8 cellular contexts compared by ENCODE assay signal in the genomic region with DNA sequence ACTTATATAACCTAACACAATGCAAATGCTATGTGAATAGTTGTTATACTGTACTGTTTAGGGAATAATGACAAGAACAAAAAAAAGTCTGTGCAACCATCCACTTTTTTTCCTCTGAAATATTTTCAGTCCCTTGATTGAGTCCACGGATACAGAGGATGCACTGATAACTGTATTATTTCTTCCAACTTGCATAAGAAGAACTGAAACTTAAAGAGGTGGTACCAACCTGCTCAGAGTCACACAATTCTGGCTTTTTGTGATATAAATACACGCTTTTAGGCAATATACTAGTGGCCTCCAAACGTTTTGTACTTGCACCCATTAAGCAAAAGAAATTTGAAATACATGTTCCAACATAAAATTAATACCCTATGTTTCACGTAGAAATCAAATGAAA. TPM values are rescaled to one million over a fixed set of nuclear protein-coding genes. Genes with fewer than 3 reads are reported as not detected.
DNase-seq lines count a peak whose midpoint lies in the region; ATAC-seq and TF ChIP-seq lines count a peak whose summit lies in the region.

No MANE protein-coding gene starts in this region.

- no peak for ATAC-seq in WTC11

- H4K8ac ChIP-seq in mesenchymal stem cell (ENCODE audit: low read length), result no peak overlapping the region

- H2AFZ ChIP-seq in GM23248 (peak overlapping the region; percentile 87), mesenchymal stem cell (ENCODE audit: low read depth, low read length) (no peak overlapping the region)

- no peak overlapping the region for H2AK5ac ChIP-seq in mesenchymal stem cell (ENCODE audit: low read length, severe bottlenecking)

- DNase-seq in GM23248 (no peak), WTC11 (ENCODE audit: low spot score) (no peak), mesenchymal stem cell (no peak), NCI-H510A (lab: John Stamatoyannopoulos, UW) (no peak), DMS53 treated with DMSO at 0.1 percent for 48 hours (lab: John Stamatoyannopoulos, UW; ENCODE audit: unreplicated experiment) (no peak), NCI-H69 (lab: John Stamatoyannopoulos, UW) (no peak), DMS 273 (lab: John Stamatoyannopoulos, UW; ENCODE audit: unreplicated experiment) (no peak)

- peaks cover 61% of the 10 kb centered on the region for H3K4me1 Mint-ChIP-seq in WTC11

- peak overlapping the region; percentile 65 for H3K4me2 ChIP-seq in DOHH2 (ENCODE audit: low read length)
- H3K4me2 ChIP-seq in GM23248 (ENCODE audit: unreplicated experiment), result peak overlapping the region; percentile 97
- peak overlapping the region; percentile 96 for H3K4me2 ChIP-seq in mesenchymal stem cell (ENCODE audit: low read length, poor library complexity, severe bottlenecking)

- H3K27me3 Mint-ChIP-seq in WTC11 (ENCODE audit: low read depth), result no peaks in the 10 kb centered on the region

- peak overlapping the region; percentile 93 for H3K4me3 Mint-ChIP-seq in WTC11

- H3K27ac Mint-ChIP-seq in WTC11, result no peak overlapping the region

- peaks cover 51% of the 10 kb centered on the region for H3K4me1 ChIP-seq in DOHH2 (ENCODE audit: control insufficient read depth, low read length)
- H3K4me1 ChIP-seq in GM23248 (ENCODE audit: insufficient read depth), result peaks cover 37% of the 10 kb centered on the region
- peaks cover 3% of the 10 kb centered on the region for H3K4me1 ChIP-seq in mesenchymal stem cell (ENCODE audit: control insufficient read depth, insufficient read depth, low read depth, low read length)

- peaks cover 12% of the 10 kb centered on the region for H3F3A ChIP-seq in DOHH2 (ENCODE audit: control insufficient read depth, insufficient read depth)
- peaks cover 6% of the 10 kb centered on the region; the same call in 1 of the 2 replicates for H3F3A ChIP-seq in GM23248 (ENCODE audit: insufficient read depth)

- no peak overlapping the region for H2BK120ac ChIP-seq in mesenchymal stem cell (ENCODE audit: low read depth, low read length)

- POLR2A ChIA-PET in WTC11 (lab: Charles Lee), result no interaction called here

- H3K9me3 ChIP-seq in DOHH2 (ENCODE audit: control insufficient read depth, insufficient read depth, low read length), result no peaks in the 10 kb centered on the region
- no peaks in the 10 kb centered on the region for H3K9me3 ChIP-seq in GM23248 (ENCODE audit: low read depth)
- H3K9me3 ChIP-seq in mesenchymal stem cell (ENCODE audit: control insufficient read depth, low read length), result no peaks in the 10 kb centered on the region

- H3K14ac ChIP-seq in mesenchymal stem cell (ENCODE audit: low read length in 2 of 2), result no peak overlapping the region

- H3K79me2 ChIP-seq in DOHH2 (ENCODE audit: control insufficient read depth, low read length) (peaks cover 93% of the 10 kb centered on the region), GM23248 (ENCODE audit: insufficient read depth) (peaks cover 91% of the 10 kb centered on the region)

- H3K23ac ChIP-seq in mesenchymal stem cell (ENCODE audit: low read length in 2 of 2), result no peak overlapping the region

- no peak overlapping the region for H4K91ac ChIP-seq in mesenchymal stem cell (ENCODE audit: low read length)

- no peak for TF ChIP-seq CTCF in DOHH2 (IDR thresholded peaks at IDR 0.05; ENCODE audit: low read depth, low read length, poor library complexity, severe bottlenecking)
- TF ChIP-seq CTCF in WTC11 (IDR thresholded peaks at IDR 0.05), result no peak

- no peak overlapping the region for H3K4ac ChIP-seq in mesenchymal stem cell (ENCODE audit: low read depth in 1 of 2, low read length in 2 of 2)

- peak overlapping the region; percentile 91 for H3K9ac ChIP-seq in GM23248
- peak overlapping the region; percentile 95 for H3K9ac ChIP-seq in mesenchymal stem cell (ENCODE audit: low read length)

- no peaks in the 10 kb centered on the region for H3K36me3 Mint-ChIP-seq in WTC11

- in situ Hi-C loops in GM23248 (cut with MboI), result no loop called here

- H3K27ac ChIP-seq in DOHH2 (ENCODE audit: low read depth, low read length) (peak overlapping the region; percentile 84), GM23248 (0 out of 2 replicates have a peak overlapping the region, but pooled peaks have one; percentile 95), mesenchymal stem cell (ENCODE audit: low read length, poor library complexity, severe bottlenecking) (no peak overlapping the region)

- no peak overlapping the region for H3K18ac ChIP-seq in mesenchymal stem cell (ENCODE audit: low read depth in 1 of 2, low read length in 2 of 2)

- CTCF ChIA-PET in WTC11 (lab: Charles Lee), result interaction anchor here (1.6 kb wide), 1 partner anchor 81 kb away, joined by 7 read pairs; no protein-coding TSS in a partner anchor

- H2BK5ac ChIP-seq in mesenchymal stem cell (ENCODE audit: low read depth, low read length, poor library complexity, severe bottlenecking), result no peak overlapping the region

- H3K36me3 ChIP-seq in DOHH2 (ENCODE audit: control insufficient read depth, low read length) (peaks cover 55% of the 10 kb centered on the region), GM23248 (ENCODE audit: low read depth) (no peaks in the 10 kb centered on the region), mesenchymal stem cell (ENCODE audit: control insufficient read depth in 1 of 2, insufficient read depth in 2 of 2, low read depth in 1 of 2, low read length in 2 of 2) (no peaks in the 10 kb centered on the region)

- no peaks in the 10 kb centered on the region for H3K9me2 ChIP-seq in DOHH2 (replicated peaks; ENCODE audit: control insufficient read depth, low read length)
- no peaks in the 10 kb centered on the region for H3K9me2 ChIP-seq in GM23248 (ENCODE audit: insufficient read depth)

- H3K4me3 ChIP-seq in DOHH2 (ENCODE audit: low read length), result peak overlapping the region; percentile 81
- peak overlapping the region; percentile 96 for H3K4me3 ChIP-seq in GM23248
- H3K4me3 ChIP-seq in mesenchymal stem cell (ENCODE audit: insufficient read depth in 1 of 2, low read depth in 1 of 2, low read length in 2 of 2), result peak overlapping the region in 1 of 2 experiments; percentile 95

- WGBS in GM23248 (ENCODE audit: low coverage in 1 of 2, low lambda C conversion rate in 2 of 2, missing lambda C conversion rate in 2 of 2), 2 experiments, result 39 to 40% methylated on average over 4 of the region's 4 CpGs
- 81% methylated on average over 2 of the region's 4 CpGs for WGBS in mesenchymal stem cell

- H3K9me3 Mint-ChIP-seq in WTC11, result no peaks in the 10 kb centered on the region

- H3K79me1 ChIP-seq in mesenchymal stem cell (replicated peaks; ENCODE audit: low read length, poor library complexity, severe bottlenecking), result peaks cover 6% of the 10 kb centered on the region

- H2BK12ac ChIP-seq in mesenchymal stem cell (ENCODE audit: low read length in 2 of 2), result no peak overlapping the region

- H4K20me1 ChIP-seq in DOHH2 (ENCODE audit: control insufficient read depth, insufficient read depth, low read depth, low read length) (peaks cover 16% of the 10 kb centered on the region), GM23248 (ENCODE audit: insufficient read depth) (no peaks in the 10 kb centered on the region)

- H2BK15ac ChIP-seq in mesenchymal stem cell (ENCODE audit: low read depth, poor library complexity, severe bottlenecking), result no peak overlapping the region

- H3K27me3 ChIP-seq in DOHH2 (ENCODE audit: control insufficient read depth, low read length) (no peaks in the 10 kb centered on the region), GM23248 (replicated peaks; ENCODE audit: insufficient read depth) (no peaks in the 10 kb centered on the region), mesenchymal stem cell (ENCODE audit: control insufficient read depth in 1 of 2, insufficient read depth in 1 of 2, low read length in 2 of 2) (no peaks in the 10 kb centered on the region)

TF ChIP-seq in WTC11, 78 proteins besides CTCF, POLR2A, EP300 and RAD21:
- TF ChIP-seq GTF2I (CRISPR knock-in tag; conservative IDR thresholded peaks at IDR 0.05) (no peak), NFATC4 (CRISPR knock-in tag; IDR thresholded peaks at IDR 0.05) (no peak), FOXP1 (CRISPR knock-in tag; IDR thresholded peaks at IDR 0.05; ENCODE audit: borderline replicate concordance) (no peak)
- TF ChIP-seq, protein P1, sequence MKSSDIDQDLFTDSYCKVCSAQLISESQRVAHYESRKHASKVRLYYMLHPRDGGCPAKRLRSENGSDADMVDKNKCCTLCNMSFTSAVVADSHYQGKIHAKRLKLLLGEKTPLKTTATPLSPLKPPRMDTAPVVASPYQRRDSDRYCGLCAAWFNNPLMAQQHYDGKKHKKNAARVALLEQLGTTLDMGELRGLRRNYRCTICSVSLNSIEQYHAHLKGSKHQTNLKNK (CRISPR knock-in tag; IDR thresholded peaks at IDR 0.05), result no peak

RNA-seq across cellular contexts. Expression of a gene that starts 1.3 kb away (rescaled TPM):
- 21.4 and 22.0 TPM in 2 replicates for total RNA-seq in GM23248 (2014; rRNA removed; shearing (Covaris generic))
- polyA plus RNA-seq in GM23248 (2016; fragmentation: Nextera tagmentation; extraction: Ambion mirVana), result 18.8 and 20.9 TPM in 2 replicates
- total RNA-seq in WTC11 (2021), result 39.9 to 46.7 TPM (median 40.5 TPM) in 3 replicates
- polyA plus RNA-seq in mesenchymal stem cell (2013, experiment 1 of 2), result 21.0 TPM
- 21.2 TPM for polyA plus RNA-seq in mesenchymal stem cell (2013, experiment 2 of 2)

RNA-seq across cellular contexts. Expression of a gene that starts 1.7 kb away (rescaled TPM):
- total RNA-seq in GM23248 (2014; rRNA removed; shearing (Covaris generic)), result 8.1 and 10.2 TPM in 2 replicates
- polyA plus RNA-seq in GM23248 (2016; fragmentation: Nextera tagmentation; extraction: Ambion mirVana), result 3.9 and 4.5 TPM in 2 replicates
- 21.1 to 23.9 TPM (median 23.7 TPM) in 3 replicates for total RNA-seq in WTC11 (2021)
- polyA plus RNA-seq in mesenchymal stem cell (2013, experiment 1 of 2), result 2.2 TPM
- 2.6 TPM for polyA plus RNA-seq in mesenchymal stem cell (2013, experiment 2 of 2)
